In the genomic region with DNA sequence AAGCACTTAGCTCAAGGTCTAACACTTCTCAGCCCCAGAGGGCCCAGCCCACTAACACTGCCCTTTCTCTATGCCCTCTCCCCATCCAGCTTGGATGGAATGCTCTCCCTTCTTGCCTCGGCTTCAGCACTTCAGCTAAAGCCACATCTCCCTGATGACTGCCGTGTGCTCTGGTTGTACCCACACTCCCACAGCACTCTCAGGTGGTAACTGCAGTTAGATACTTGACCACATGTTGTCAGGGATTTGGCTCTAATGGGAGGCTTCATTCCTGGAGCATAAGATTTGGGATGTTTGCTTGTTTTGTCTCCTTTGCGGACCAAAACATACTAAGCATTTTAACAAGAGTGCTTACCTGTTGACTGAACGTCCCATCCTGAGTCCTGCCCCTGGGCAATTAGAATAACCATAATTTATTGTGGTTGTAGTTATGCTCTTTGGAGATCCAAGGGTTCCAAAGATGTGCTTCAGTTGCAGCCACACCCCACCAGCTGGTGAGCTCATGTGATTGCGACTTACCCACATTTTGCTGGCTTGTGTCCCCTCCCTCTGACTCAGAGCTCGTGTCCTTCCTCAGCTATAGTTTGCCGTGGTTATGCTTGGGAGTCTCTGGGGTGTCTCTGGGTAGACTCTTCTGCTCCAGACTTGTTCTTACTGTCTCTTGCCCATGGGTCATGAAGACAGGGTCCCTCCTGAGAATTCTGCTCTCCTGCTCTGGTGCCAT, we compare ENCODE assay signal across 10 cellular contexts.
A peak's percentile ranks its signal among the peaks of the same experiment; 100 is the strongest.
DNase-seq lines count a peak whose midpoint lies in the region; ATAC-seq lines count a peak whose summit lies in the region.
"Had no signal": no experiment of that assay in that cellular context is flagged by ENCODE, and none has a peak within 500 bp of the region (broad histone marks: within the 10 kb centered on the region; RNA-seq: fewer than 3 reads in every experiment).

No MANE protein-coding gene starts in this region.

- ATAC-seq in HG02870 (IDR thresholded peaks at IDR 0.05; ENCODE audit: unreplicated experiment) = no peak
- no peak for ATAC-seq in GM21576 (IDR thresholded peaks at IDR 0.05; ENCODE audit: unreplicated experiment)

- DNase-seq in AG20443 (ENCODE audit: low spot score) (peak; percentile 92), HUDEP-2 (lab: John Stamatoyannopoulos, UW; ENCODE audit: unreplicated experiment in 76 of 76) (peak in 42 of 76 experiments; percentile 9 to 55 (median 24)), T1000 (lab: John Stamatoyannopoulos, UW) (peak; percentile 23), hepatic stellate cell (ENCODE audit: low spot score) (peak; percentile 37), NCI-H2227 (lab: John Stamatoyannopoulos, UW; ENCODE audit: unreplicated experiment) (no peak)
- no peak for DNase-seq in stimulated activated CD8-positive, alpha-beta memory T cell treated with anti-CD3 and anti-CD28 coated beads, Interleukin-4, amount 100 ng/mL, for 48 hours
- DNase-seq: NCI-H1694 treated with DMSO at 0.1 percent for 48 hours, occipital lobe had no signal

Comparison
In these comparisons a context has a peak if more than half of its experiments do, and no peak if none do; other contexts are left out.
1. DNase-seq: peak in AG20443 (single experiment), HUDEP-2 (42 of 76), T1000 (single experiment) and hepatic stellate cell (single experiment); none in NCI-H2227 (single experiment) and stimulated activated CD8-positive, alpha-beta memory T cell treated with anti-CD3 and anti-CD28 coated beads, Interleukin-4, amount 100 ng/mL, for 48 hours (single experiment).